Comparison of ENCODE assay signal across 8 cellular contexts in the genomic region with DNA sequence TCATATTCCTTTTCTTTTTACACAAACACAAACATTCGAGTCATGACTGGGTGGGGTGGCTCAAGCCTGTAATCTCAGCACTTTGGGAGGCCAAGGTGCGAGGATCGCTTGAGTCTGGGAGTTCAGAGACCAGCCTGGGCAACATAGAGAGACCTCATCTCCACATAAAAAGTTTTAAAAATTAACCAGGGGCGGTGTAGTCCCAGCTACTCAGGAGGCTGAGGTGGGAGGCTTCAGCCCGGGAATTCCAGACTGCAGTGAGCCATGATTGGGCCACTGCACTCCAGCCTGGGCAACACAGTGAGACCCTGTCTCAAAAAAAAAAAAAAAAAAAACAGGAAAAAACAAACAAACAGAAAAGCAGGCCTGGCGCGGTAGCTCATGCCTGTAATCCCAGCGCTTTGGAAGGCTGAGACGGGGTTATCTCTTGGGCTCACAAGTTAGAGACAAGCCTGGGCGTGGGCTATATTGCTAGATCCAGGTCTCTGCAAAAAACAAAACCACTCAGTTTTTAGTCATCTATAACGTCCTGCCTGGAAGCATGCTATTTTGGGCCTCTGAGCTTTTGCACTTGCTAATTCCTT. TPM values are rescaled to one million over a fixed set of nuclear protein-coding genes. Genes with fewer than 3 reads are reported as not detected.
DNase-seq lines count a peak whose midpoint lies in the region; ATAC-seq and TF ChIP-seq lines count a peak whose summit lies in the region.

No MANE protein-coding gene starts in this region.

- TF ChIP-seq CTCF in DND-41 (IDR thresholded peaks at IDR 0.05; ENCODE audit: borderline replicate concordance, extremely low read depth, low read length, poor library complexity, severe bottlenecking) (no peak), RWPE1 (conservative IDR thresholded peaks at IDR 0.05; ENCODE audit: low read depth) (no peak), esophagus squamous epithelium (IDR thresholded peaks at IDR 0.05) (no peak), progenitor cell of endocrine pancreas (IDR thresholded peaks at IDR 0.05; ENCODE audit: unreplicated experiment) (no peak)

- intact Hi-C loops in esophagus squamous epithelium (cut with DNase I) = no loop called here

- peaks cover 29% of the 10 kb centered on the region for H3K79me2 ChIP-seq in DND-41 (ENCODE audit: insufficient read depth, low read length)

- peak overlapping the region; percentile 64 for H3K4me3 Mint-ChIP-seq in progenitor cell of endocrine pancreas (ENCODE audit: low read depth)

- peak overlapping the region; percentile 78 for H3K27ac Mint-ChIP-seq in progenitor cell of endocrine pancreas

- 0 out of 2 replicates have a peak, but pooled peaks cover 3% of the 10 kb centered on the region for H4K20me1 ChIP-seq in DND-41 (ENCODE audit: insufficient read depth, low read length)

- H3K27me3 ChIP-seq in DND-41 (ENCODE audit: insufficient read depth, low read length, poor library complexity) (no peaks in the 10 kb centered on the region), esophagus squamous epithelium (no peaks in the 10 kb centered on the region)

- peak overlapping the region; percentile 87 for H3K4me2 ChIP-seq in DND-41 (ENCODE audit: insufficient read depth, low read length)

- peak overlapping the region; percentile 100 for H2AFZ ChIP-seq in DND-41 (ENCODE audit: low read depth, low read length)

- peak overlapping the region; percentile 89 for H3K9ac ChIP-seq in DND-41 (ENCODE audit: low read depth, low read length)

- WGBS in esophagus squamous epithelium, 2 donors = 10 to 35% methylated on average over 6 to 10 of the region's 11 CpGs

- ATAC-seq in DND-41 (ENCODE audit: insufficient read depth, low read depth) = no peak

- H3K27ac ChIP-seq in DND-41 (ENCODE audit: low read length) (peak overlapping the region; percentile 94), RWPE1 (peak overlapping the region; percentile 85), esophagus squamous epithelium (peak overlapping the region; percentile 86 to 96 (median 90))

- POLR2A ChIA-PET in RWPE1 (lab: Yijun Ruan, JAX; ENCODE audit: low non-redundant PET) = interaction anchor here (0.6 kb wide), 2 partner anchors 21 to 400 kb away, joined by 3 to 9 read pairs; no protein-coding TSS in a partner anchor

- H3K36me3 ChIP-seq in DND-41 (ENCODE audit: insufficient read depth, low read length) (peaks cover 15% of the 10 kb centered on the region), esophagus squamous epithelium (peaks cover 0 to 6% (median 0%) of the 10 kb centered on the region in 3 donors)

- peaks cover 10% of the 10 kb centered on the region for H3K36me3 Mint-ChIP-seq in progenitor cell of endocrine pancreas (ENCODE audit: insufficient read depth)

- H3K4me1 ChIP-seq in DND-41 (ENCODE audit: insufficient read depth, low read length) (peaks cover 25% of the 10 kb centered on the region), esophagus squamous epithelium (peaks cover 7 to 22% (median 11%) of the 10 kb centered on the region in 3 donors)

- no peaks in the 10 kb centered on the region for H3K27me3 Mint-ChIP-seq in progenitor cell of endocrine pancreas

- DNase-seq in DND-41 (no peak), RWPE1 (ENCODE audit: low spot score) (no peak), esophagus squamous epithelium (lab: John Stamatoyannopoulos, UW) (no peak), progenitor cell of endocrine pancreas (ENCODE audit: low spot score, unreplicated experiment) (no peak), H4 (ENCODE audit: low spot score) (no peak)
- no peak for DNase-seq in stimulated activated CD4-positive, alpha-beta T cell treated with anti-CD3 and anti-CD28 coated beads, Interleukin-4, amount 100 ng/mL, for 4 hours
- no peak for DNase-seq in stimulated activated CD4-positive, alpha-beta T cell treated with anti-CD3 and anti-CD28 coated beads, Interleukin-2, amount 100 ng/mL, for 24 hours
- DNase-seq in stimulated activated CD4-positive, alpha-beta T cell treated with anti-CD3 and anti-CD28 coated beads, Interleukin-4, amount 100 ng/mL, for 24 hours = no peak

- peaks cover 12% of the 10 kb centered on the region for H3K4me1 Mint-ChIP-seq in progenitor cell of endocrine pancreas (ENCODE audit: low read depth)

- H3K9me3 ChIP-seq in DND-41 (ENCODE audit: insufficient read depth, low read length, severe bottlenecking) = no peaks in the 10 kb centered on the region
- no peaks in the 10 kb centered on the region for H3K9me3 ChIP-seq in esophagus squamous epithelium

- TF ChIP-seq POLR2A in esophagus squamous epithelium (IDR thresholded peaks at IDR 0.05) = no peak

- H3K9me3 Mint-ChIP-seq in progenitor cell of endocrine pancreas (ENCODE audit: low read depth) = no peaks in the 10 kb centered on the region

- CTCF ChIA-PET in RWPE1 (lab: Yijun Ruan, JAX) = interaction anchor here (0.6 kb wide), 2 partner anchors 54 to 60 kb away, joined by 4 to 5 read pairs; no protein-coding TSS in a partner anchor

- H3K4me3 ChIP-seq in DND-41 (ENCODE audit: low read depth in 1 of 2, low read length in 2 of 2) (peak overlapping the region; percentile 75 to 89; a peak in 3 of 4 replicates), esophagus squamous epithelium (peak overlapping the region; percentile 75 to 98 (median 85))

RNA-seq across cellular contexts. Expression of gene BAX, which starts 0.6 kb away (rescaled TPM):
- total RNA-seq in esophagus squamous epithelium (10 to 100 TPM; 38.9 to 42.8 (median 42.4) TPM), progenitor cell of endocrine pancreas (141 and 153 TPM in 2 replicates)
- 132 and 135 TPM in 2 replicates for total RNA-seq in H4 (2014; rRNA removed; shearing (Covaris generic))

RNA-seq across cellular contexts. Expression of gene FTL, which starts 11.0 kb away (rescaled TPM):
- total RNA-seq in esophagus squamous epithelium (1,000 to 10,000 TPM in 3 of 4 donors, 100 to 1,000 TPM in 1; 556 to 2,127 (median 1,494) TPM), progenitor cell of endocrine pancreas (2,544 and 2,716 TPM in 2 replicates)
- total RNA-seq in H4 (2014; rRNA removed; shearing (Covaris generic)) = 22,782 and 25,960 TPM in 2 replicates

RNA-seq across cellular contexts. Expression of gene DHDH, which starts 20.6 kb away (rescaled TPM):
- 1 to 10 TPM in 1 of 4 donors, under 1 TPM in 1, not detected in 2; 0.95 to 2.9 TPM for total RNA-seq in esophagus squamous epithelium
- total RNA-seq in progenitor cell of endocrine pancreas = 1.1 and 1.8 TPM in 2 replicates
- 0.27 TPM in 1 of 2 replicates, not detected in the other for total RNA-seq in H4 (2014; rRNA removed; shearing (Covaris generic))

RNA-seq across cellular contexts. Expression of gene GYS1, which starts 39.0 kb away (rescaled TPM):
- total RNA-seq in esophagus squamous epithelium (10 to 100 TPM; 30.6 to 47.6 (median 39.5) TPM), progenitor cell of endocrine pancreas (57.4 and 65.8 TPM in 2 replicates)
- total RNA-seq in H4 (2014; rRNA removed; shearing (Covaris generic)) = 31.7 and 31.9 TPM in 2 replicates

RNA-seq across cellular contexts. Expression of gene RUVBL2, which starts 39.6 kb away (rescaled TPM):
- total RNA-seq in esophagus squamous epithelium (100 to 1,000 TPM; 102 to 140 (median 119) TPM), progenitor cell of endocrine pancreas (81.5 and 83.0 TPM in 2 replicates)
- 353 and 374 TPM in 2 replicates for total RNA-seq in H4 (2014; rRNA removed; shearing (Covaris generic))
